31 cellular contexts compared by ENCODE assay signal in the genomic region with DNA sequence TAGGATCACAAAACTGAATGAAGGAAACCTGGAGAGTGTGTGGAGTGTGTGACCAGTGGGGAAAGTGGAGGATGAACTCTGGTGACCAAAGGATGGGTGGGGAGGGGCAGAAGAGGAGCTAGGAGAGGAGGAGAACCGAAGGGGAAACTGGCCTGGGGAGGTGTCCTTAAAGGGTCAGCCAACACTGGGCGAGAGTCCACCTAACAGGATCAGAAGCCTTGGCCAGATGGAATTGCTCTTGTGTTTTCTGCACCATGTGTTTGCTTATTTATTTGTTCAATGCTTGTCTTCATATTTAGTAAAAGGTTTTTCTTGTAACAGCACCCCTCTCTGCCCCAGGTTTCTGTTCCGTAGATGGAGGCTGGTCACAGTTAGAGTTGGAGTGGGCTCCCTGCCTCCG.
"Had no signal": no experiment of that assay in that cellular context is flagged by ENCODE, and none has a peak within 500 bp of the region (broad histone marks: within the 10 kb centered on the region; RNA-seq: fewer than 3 reads in every experiment).

No MANE protein-coding gene starts in this region.

- H2AFZ ChIP-seq: PC-9 had no signal

- H3K9me3 ChIP-seq: SJCRH30, SK-N-SH had no signal

- H3K4me1 ChIP-seq: SJCRH30 had no signal

- H3K4me3 Mint-ChIP-seq: activated CD4-positive, alpha-beta memory T cell treated with anti-CD3 and anti-CD28 coated beads for 36 hours; activated naive CD4-positive, alpha-beta T cell treated with anti-CD3 and anti-CD28 coated beads, Interleukin-2, amount 10 ng/mL, durations not matched to agents 7 days and 5 days; activated naive CD8-positive, alpha-beta T cell; activated naive CD8-positive, alpha-beta T cell treated with anti-CD3 and anti-CD28 coated beads, Interleukin-2, amount 50 U/mL, for 24 hours; brain; T-helper 1 cell treated with Interleukin-12 subunit alpha and Interleukin-12 subunit beta and Interleukin-4 antibody, amounts not matched to agents 30 μg/mL and 1 μg/mL, for 36 hours; T-helper 2 cell treated with Interferon-gamma antibody and Interleukin-4, amounts not matched to agents 5 μg/mL and 100 μg/mL, for 36 hours; WTC11 had no signal

- H3K36me3 ChIP-seq: SJCRH30 had no signal

- H3K4me3 ChIP-seq: PC-9, SJCRH30 had no signal

- H3K27ac Mint-ChIP-seq: activated CD4-positive, alpha-beta memory T cell treated with anti-CD3 and anti-CD28 coated beads for 36 hours; activated naive CD4-positive, alpha-beta T cell treated with anti-CD3 and anti-CD28 coated beads, Interleukin-2, amount 10 ng/mL, durations not matched to agents 7 days and 5 days; activated naive CD8-positive, alpha-beta T cell; activated naive CD8-positive, alpha-beta T cell treated with anti-CD3 and anti-CD28 coated beads, Interleukin-2, amount 50 U/mL, for 24 hours; brain; T-helper 1 cell treated with Interleukin-12 subunit alpha and Interleukin-12 subunit beta and Interleukin-4 antibody, amounts not matched to agents 30 μg/mL and 1 μg/mL, for 36 hours; T-helper 2 cell treated with Interferon-gamma antibody and Interleukin-4, amounts not matched to agents 5 μg/mL and 100 μg/mL, for 36 hours; WTC11 had no signal

- H3K4me2 ChIP-seq: PC-9, SK-N-SH had no signal

- H3K9me2 ChIP-seq: SK-N-SH had no signal

- H3K9ac ChIP-seq: SK-N-SH had no signal

- H3K36me3 Mint-ChIP-seq: activated CD4-positive, alpha-beta memory T cell treated with anti-CD3 and anti-CD28 coated beads for 36 hours; activated naive CD4-positive, alpha-beta T cell treated with anti-CD3 and anti-CD28 coated beads, Interleukin-2, amount 10 ng/mL, durations not matched to agents 7 days and 5 days; activated naive CD8-positive, alpha-beta T cell; brain; WTC11 had no signal

- ATAC-seq: activated CD4-positive, CD25-positive, alpha-beta regulatory T cell treated with anti-CD3 and anti-CD28 coated beads, Interleukin-2, amount 50 U/mL, for 24 hours; activated naive CD8-positive, alpha-beta T cell treated with anti-CD3 and anti-CD28 coated beads, Interleukin-2, amount 50 U/mL, for 24 hours; WTC11 had no signal

- H3K9me3 Mint-ChIP-seq: activated CD4-positive, alpha-beta memory T cell treated with anti-CD3 and anti-CD28 coated beads for 36 hours; activated naive CD4-positive, alpha-beta T cell treated with anti-CD3 and anti-CD28 coated beads, Interleukin-2, amount 10 ng/mL, durations not matched to agents 7 days and 5 days; activated naive CD8-positive, alpha-beta T cell treated with anti-CD3 and anti-CD28 coated beads, Interleukin-2, amount 50 U/mL, for 24 hours; T-helper 1 cell treated with Interleukin-12 subunit alpha and Interleukin-12 subunit beta and Interleukin-4 antibody, amounts not matched to agents 30 μg/mL and 1 μg/mL, for 36 hours; T-helper 2 cell treated with Interferon-gamma antibody and Interleukin-4, amounts not matched to agents 5 μg/mL and 100 μg/mL, for 36 hours; WTC11 had no signal

- H3K27ac ChIP-seq: PC-9, RWPE1, SJCRH30 had no signal

- DNase-seq: activated CD4-positive, alpha-beta memory T cell treated with anti-CD3 and anti-CD28 coated beads for 36 hours; activated CD4-positive, alpha-beta T cell treated with anti-CD3 and anti-CD28 coated beads for 4 hours; activated CD4-positive, alpha-beta T cell treated with anti-CD3 and anti-CD28 coated beads, Interleukin-2, amount 50 U/mL, for 1 hour; activated CD8-positive, alpha-beta memory T cell treated with anti-CD3 and anti-CD28 coated beads, Interleukin-2, amount 50 U/mL, for 4 hours; activated effector memory CD4-positive, alpha-beta T cell treated with Interleukin-2 at 50 U/mL for 16 hours; activated naive CD4-positive, alpha-beta T cell treated with anti-CD3 and anti-CD28 coated beads, Interleukin-2, amount 10 ng/mL, durations not matched to agents 7 days and 5 days; activated naive CD8-positive, alpha-beta T cell treated with anti-CD3 and anti-CD28 coated beads, Interleukin-2, amount 50 U/mL, for 24 hours; activated T-cell treated with anti-CD3 and anti-CD28 coated beads, Interleukin-2, amount 50 U/mL, for 48 hours; anterior cingulate cortex; Kasumi-1; MM.1S; MV-4-11; NCI-H1092; NCI-H1436 treated with DMSO at 0.1 percent for 48 hours; NCI-H187; NCI-H2029 treated with DMSO at 0.1 percent for 48 hours; NCI-H2107; NCI-H510A; NCI-H526; NCI-H748 treated with DMSO at 0.1 percent for 48 hours; PC-9; SHP77; SK-N-SH had no signal
